In genomic region chr22:37659066-37659896, GRCh38 we compare ENCODE assay signal across 1 cellular context.
TF ChIP-seq lines count a peak whose summit lies in the region.

No MANE protein-coding gene starts in this region.

TF ChIP-seq in HepG2, 621 proteins besides CTCF, POLR2A, EP300 and RAD21 (continued from another document and continues in another):
- TF ChIP-seq ZBTB4 (CRISPR knock-in tag; IDR thresholded peaks at IDR 0.05; ENCODE audit: borderline replicate concordance) (no peak), ZNF543 (CRISPR knock-in tag; IDR thresholded peaks at IDR 0.05) (0 out of 2 replicates have a peak, but pooled peaks have one; percentile 22), ZNF20 (CRISPR knock-in tag; IDR thresholded peaks at IDR 0.05) (no peak), ZEB1 (IDR thresholded peaks at IDR 0.05; ENCODE audit: insufficient replicate concordance, low read depth) (no peak), SIX4 (CRISPR knock-in tag; IDR thresholded peaks at IDR 0.05) (no peak), CERS6 (CRISPR knock-in tag; IDR thresholded peaks at IDR 0.05) (no peak), REL (CRISPR knock-in tag; conservative IDR thresholded peaks at IDR 0.05) (no peak), RFX3 (CRISPR knock-in tag; IDR thresholded peaks at IDR 0.05) (no peak), ZNF276 (CRISPR knock-in tag; IDR thresholded peaks at IDR 0.05; ENCODE audit: low read depth) (peak; percentile 13; the same call in 1 of the 2 replicates), RARA (CRISPR knock-in tag; IDR thresholded peaks at IDR 0.05) (peak; percentile 80), ZNF501 (CRISPR knock-in tag; IDR thresholded peaks at IDR 0.05) (no peak), RFXANK (CRISPR knock-in tag; IDR thresholded peaks at IDR 0.05) (0 out of 2 replicates have a peak, but pooled peaks have one; percentile 23), ASH2L (IDR thresholded peaks at IDR 0.05; ENCODE audit: insufficient read length, low read depth, low read length) (no peak), PAF1 (CRISPR knock-in tag; IDR thresholded peaks at IDR 0.05) (no peak), ZNF101 (CRISPR knock-in tag; IDR thresholded peaks at IDR 0.05; ENCODE audit: borderline replicate concordance, low read depth) (no peak), ZMYM3 (CRISPR knock-in tag; IDR thresholded peaks at IDR 0.05) (peak; percentile 81), ZNF670 (CRISPR knock-in tag; IDR thresholded peaks at IDR 0.05; ENCODE audit: borderline replicate concordance) (0 out of 2 replicates have a peak, but pooled peaks have one; percentile 63), ARNTL (CRISPR knock-in tag; IDR thresholded peaks at IDR 0.05) (peak; percentile 51; the same call in 1 of the 2 replicates), HOXA9 (CRISPR knock-in tag; IDR thresholded peaks at IDR 0.05; ENCODE audit: borderline replicate concordance) (no peak), SKI (IDR thresholded peaks at IDR 0.05; ENCODE audit: partially characterized antibody) (peak; percentile 28), NCOR1 (IDR thresholded peaks at IDR 0.05; ENCODE audit: borderline replicate concordance, low read length) (peak; percentile 97), FOXK2 (IDR thresholded peaks at IDR 0.05) (no peak), SPEN (CRISPR knock-in tag; IDR thresholded peaks at IDR 0.05; ENCODE audit: low read depth) (peak; percentile 87), SNAI1 (CRISPR knock-in tag; IDR thresholded peaks at IDR 0.05; ENCODE audit: borderline replicate concordance) (peak; percentile 76; the same call in 1 of the 2 replicates), ZNF160 (CRISPR knock-in tag; IDR thresholded peaks at IDR 0.05) (no peak), ZNF557 (CRISPR knock-in tag; IDR thresholded peaks at IDR 0.05) (no peak), MIER2 (CRISPR knock-in tag; IDR thresholded peaks at IDR 0.05) (0 out of 2 replicates have a peak, but pooled peaks have one; percentile 54), NR2F2 (IDR thresholded peaks at IDR 0.05; ENCODE audit: borderline replicate concordance, low read depth) (no peak), GLMP (CRISPR knock-in tag; IDR thresholded peaks at IDR 0.05; ENCODE audit: borderline replicate concordance) (no peak), CBX5 (CRISPR knock-in tag; IDR thresholded peaks at IDR 0.05; ENCODE audit: borderline replicate concordance) (peak; percentile 63; the same call in 1 of the 2 replicates), ZNF879 (CRISPR knock-in tag; IDR thresholded peaks at IDR 0.05) (no peak), ZNF207 (IDR thresholded peaks at IDR 0.05; ENCODE audit: borderline replicate concordance) (no peak), IKZF1 (IDR thresholded peaks at IDR 0.05) (no peak), MEIS1 (CRISPR knock-in tag; IDR thresholded peaks at IDR 0.05; ENCODE audit: borderline replicate concordance) (peak; percentile 42; the same call in 1 of the 2 replicates), TCF7L2 (IDR thresholded peaks at IDR 0.05; ENCODE audit: low read depth, low read length) (no peak), KDM5A (IDR thresholded peaks at IDR 0.05; ENCODE audit: borderline replicate concordance, low read length) (peak; percentile 29; the same call in 1 of the 2 replicates), ZFP36L2 (CRISPR knock-in tag; IDR thresholded peaks at IDR 0.05) (no peak), ZSCAN30 (CRISPR knock-in tag; IDR thresholded peaks at IDR 0.05) (0 out of 2 replicates have a peak, but pooled peaks have one; percentile 2), XRCC5 (optimal IDR thresholded peaks at IDR 0.05; ENCODE audit: low read length) (peak; percentile 54), NCOA5 (CRISPR knock-in tag; IDR thresholded peaks at IDR 0.05) (no peak), ISX (CRISPR knock-in tag; conservative IDR thresholded peaks at IDR 0.05) (no peak), ARID4A (CRISPR knock-in tag; IDR thresholded peaks at IDR 0.05; ENCODE audit: borderline replicate concordance) (peak; percentile 92; the same call in 1 of the 2 replicates), ZNF75D (CRISPR knock-in tag; IDR thresholded peaks at IDR 0.05; ENCODE audit: borderline replicate concordance) (no peak), ZNF614 (CRISPR knock-in tag; IDR thresholded peaks at IDR 0.05; ENCODE audit: borderline replicate concordance) (peak; percentile 87), ZXDC (CRISPR knock-in tag; IDR thresholded peaks at IDR 0.05) (peak; percentile 13; the same call in 1 of the 2 replicates)
- TF ChIP-seq, protein P1, sequence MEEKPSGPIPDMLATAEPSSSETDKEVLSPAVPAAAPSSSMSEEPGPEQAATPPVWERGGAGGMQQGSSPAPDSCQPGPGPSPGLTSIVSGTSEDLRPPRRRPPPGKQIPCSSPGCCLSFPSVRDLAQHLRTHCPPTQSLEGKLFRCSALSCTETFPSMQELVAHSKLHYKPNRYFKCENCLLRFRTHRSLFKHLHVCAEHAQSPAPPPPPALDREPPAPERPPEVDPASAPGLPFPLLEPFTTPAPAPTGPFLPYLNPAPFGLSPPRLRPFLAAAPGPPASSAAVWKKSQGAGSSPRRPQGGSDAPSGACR (CRISPR knock-in tag; IDR thresholded peaks at IDR 0.05), result no peak
- TF ChIP-seq, protein P2, sequence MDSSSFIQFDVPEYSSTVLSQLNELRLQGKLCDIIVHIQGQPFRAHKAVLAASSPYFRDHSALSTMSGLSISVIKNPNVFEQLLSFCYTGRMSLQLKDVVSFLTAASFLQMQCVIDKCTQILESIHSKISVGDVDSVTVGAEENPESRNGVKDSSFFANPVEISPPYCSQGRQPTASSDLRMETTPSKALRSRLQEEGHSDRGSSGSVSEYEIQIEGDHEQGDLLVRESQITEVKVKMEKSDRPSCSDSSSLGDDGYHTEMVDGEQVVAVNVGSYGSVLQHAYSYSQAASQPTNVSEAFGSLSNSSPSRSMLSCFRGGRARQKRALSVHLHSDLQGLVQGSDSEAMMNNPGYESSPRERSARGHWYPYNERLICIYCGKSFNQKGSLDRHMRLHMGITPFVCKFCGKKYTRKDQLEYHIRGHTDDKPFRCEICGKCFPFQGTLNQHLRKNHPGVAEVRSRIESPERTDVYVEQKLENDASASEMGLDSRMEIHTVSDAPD (CRISPR knock-in tag; IDR thresholded peaks at IDR 0.05), result no peak
- TF ChIP-seq, protein P3, sequence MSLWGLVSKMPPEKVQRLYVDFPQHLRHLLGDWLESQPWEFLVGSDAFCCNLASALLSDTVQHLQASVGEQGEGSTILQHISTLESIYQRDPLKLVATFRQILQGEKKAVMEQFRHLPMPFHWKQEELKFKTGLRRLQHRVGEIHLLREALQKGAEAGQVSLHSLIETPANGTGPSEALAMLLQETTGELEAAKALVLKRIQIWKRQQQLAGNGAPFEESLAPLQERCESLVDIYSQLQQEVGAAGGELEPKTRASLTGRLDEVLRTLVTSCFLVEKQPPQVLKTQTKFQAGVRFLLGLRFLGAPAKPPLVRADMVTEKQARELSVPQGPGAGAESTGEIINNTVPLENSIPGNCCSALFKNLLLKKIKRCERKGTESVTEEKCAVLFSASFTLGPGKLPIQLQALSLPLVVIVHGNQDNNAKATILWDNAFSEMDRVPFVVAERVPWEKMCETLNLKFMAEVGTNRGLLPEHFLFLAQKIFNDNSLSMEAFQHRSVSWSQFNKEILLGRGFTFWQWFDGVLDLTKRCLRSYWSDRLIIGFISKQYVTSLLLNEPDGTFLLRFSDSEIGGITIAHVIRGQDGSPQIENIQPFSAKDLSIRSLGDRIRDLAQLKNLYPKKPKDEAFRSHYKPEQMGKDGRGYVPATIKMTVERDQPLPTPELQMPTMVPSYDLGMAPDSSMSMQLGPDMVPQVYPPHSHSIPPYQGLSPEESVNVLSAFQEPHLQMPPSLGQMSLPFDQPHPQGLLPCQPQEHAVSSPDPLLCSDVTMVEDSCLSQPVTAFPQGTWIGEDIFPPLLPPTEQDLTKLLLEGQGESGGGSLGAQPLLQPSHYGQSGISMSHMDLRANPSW (CRISPR knock-in tag; IDR thresholded peaks at IDR 0.05; ENCODE audit: borderline replicate concordance), result no peak
